Comparison of ENCODE assay signal across 15 cellular contexts in the genomic region with DNA sequence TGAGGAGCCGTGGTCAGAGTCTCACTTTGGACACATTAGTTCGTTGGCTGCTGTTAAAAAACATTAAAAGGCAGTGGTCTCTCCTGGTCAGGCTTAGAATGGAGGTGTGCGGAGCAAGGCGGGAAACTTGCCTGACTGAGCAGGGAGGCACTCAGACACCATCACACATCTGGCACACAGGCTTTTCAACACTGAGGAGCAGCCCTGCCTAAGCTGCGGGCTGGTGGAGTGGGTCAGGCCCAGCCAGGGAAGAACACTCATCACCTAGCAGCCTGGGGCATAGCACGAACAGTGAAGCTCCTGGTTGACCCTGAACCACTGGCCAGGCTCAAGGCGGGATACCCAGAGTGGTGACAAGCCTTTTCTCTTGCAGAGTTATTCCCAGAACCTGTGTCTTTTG.
"Had no signal": no experiment of that assay in that cellular context is flagged by ENCODE, and none has a peak within 500 bp of the region (broad histone marks: within the 10 kb centered on the region; RNA-seq: fewer than 3 reads in every experiment).

No MANE protein-coding gene starts in this region.

- DNase-seq: activated CD4-positive, alpha-beta memory T cell treated with anti-CD3 and anti-CD28 coated beads, Interleukin-2, amount 10 ng/mL, durations not matched to agents 7 days and 5 days; activated gamma-delta T cell; central memory CD4-positive, alpha-beta T cell; effector memory CD4-positive, alpha-beta T cell; left lung; small intestine; substantia nigra; T-helper 9 cell; trophoblast cell had no signal

- H3K9me3 ChIP-seq: adrenal gland, left lung, right atrium auricular region, SJSA1 had no signal

- H3K27ac Mint-ChIP-seq: activated CD4-positive, alpha-beta memory T cell treated with anti-CD3 and anti-CD28 coated beads, Interleukin-2, amount 10 ng/mL, durations not matched to agents 7 days and 5 days; neural progenitor cell had no signal

- H3K27me3 Mint-ChIP-seq: activated CD4-positive, alpha-beta memory T cell treated with anti-CD3 and anti-CD28 coated beads, Interleukin-2, amount 10 ng/mL, durations not matched to agents 7 days and 5 days had no signal

- H3K27me3 ChIP-seq: adrenal gland, left lung, neural progenitor cell, right atrium auricular region, SJSA1 had no signal

- H3K9me3 Mint-ChIP-seq: activated CD4-positive, alpha-beta memory T cell treated with anti-CD3 and anti-CD28 coated beads, Interleukin-2, amount 10 ng/mL, durations not matched to agents 7 days and 5 days; neural progenitor cell had no signal

- ATAC-seq: left lung had no signal

- H3K27ac ChIP-seq: adrenal gland, left lung, neural progenitor cell, parathyroid adenoma, right atrium auricular region, SJSA1 had no signal

- H3K4me2 ChIP-seq: neural progenitor cell had no signal

- FAIRE-seq: keratinocyte, small intestine had no signal

- H3K4me3 Mint-ChIP-seq: activated CD4-positive, alpha-beta memory T cell treated with anti-CD3 and anti-CD28 coated beads, Interleukin-2, amount 10 ng/mL, durations not matched to agents 7 days and 5 days had no signal

- H3K79me2 ChIP-seq: parathyroid adenoma had no signal

- H3K4me3 ChIP-seq: adrenal gland, left lung, neural progenitor cell, right atrium auricular region, SJSA1 had no signal

- H2AFZ ChIP-seq: neural progenitor cell, parathyroid adenoma had no signal

- H3K9ac ChIP-seq: neural progenitor cell, parathyroid adenoma had no signal
